In genomic region chr5:150411245-150411979, GRCh38 we compare ENCODE assay signal across 8 cellular contexts. TPM values are rescaled to one million over a fixed set of nuclear protein-coding genes. Genes with fewer than 3 reads are reported as not detected.
DNase-seq lines count a peak whose midpoint lies in the region; ATAC-seq and TF ChIP-seq lines count a peak whose summit lies in the region.

No MANE protein-coding gene starts in this region.

- TF ChIP-seq POLR2A in prostate gland (IDR thresholded peaks at IDR 0.05) (no peak), vagina (IDR thresholded peaks at IDR 0.05) (no peak)

- peaks cover 39 to 42% of the 10 kb centered on the region in 2 donors for H3K4me1 Mint-ChIP-seq in effector memory CD8-positive, alpha-beta T cell (ENCODE audit: low read depth in 2 of 2)

- H3K36me3 Mint-ChIP-seq in effector memory CD8-positive, alpha-beta T cell (ENCODE audit: insufficient read depth), result peaks cover 74% of the 10 kb centered on the region

- H3K9me3 Mint-ChIP-seq in effector memory CD8-positive, alpha-beta T cell, result no peaks in the 10 kb centered on the region

- H3K4me1 ChIP-seq in prostate gland (replicated peaks) (peaks cover 2% of the 10 kb centered on the region), vagina (peaks cover 15% of the 10 kb centered on the region)

- peak overlapping the region; percentile 98 to 100 for H3K4me3 Mint-ChIP-seq in effector memory CD8-positive, alpha-beta T cell

- H3K4me3 ChIP-seq in prostate gland, result peak overlapping the region; percentile 29 to 34
- peak overlapping the region; percentile 48 to 51 for H3K4me3 ChIP-seq in vagina

- no peaks in the 10 kb centered on the region for H3K27me3 Mint-ChIP-seq in effector memory CD8-positive, alpha-beta T cell

- intact Hi-C loops in prostate gland (cut with DNase I), result no loop called here
- intact Hi-C loops in vagina (cut with DNase I), result loop anchor here (10.0 kb wide), 1 partner anchor 457 kb away; no protein-coding TSS in a partner anchor

- H3K27ac ChIP-seq in prostate gland, result peak overlapping the region; percentile 65 to 70
- peak overlapping the region; percentile 78 for H3K27ac ChIP-seq in vagina

- WGBS in prostate gland, result 77% methylated on average over 5 of the region's 5 CpGs

- peak; percentile 11 for ATAC-seq in HG02798 (IDR thresholded peaks at IDR 0.05; ENCODE audit: poor library complexity, unreplicated experiment)
- peak; percentile 16 for ATAC-seq in effector memory CD8-positive, alpha-beta T cell (replicated peaks)
- ATAC-seq in HG02970 (IDR thresholded peaks at IDR 0.05; ENCODE audit: low FRiP score, unreplicated experiment), result no peak

- DNase-seq in Ammon's horn (ENCODE audit: low spot score) (peak; percentile 74), prostate gland (ENCODE audit: low spot score) (no peak), vagina (ENCODE audit: extremely low spot score in 2 of 2) (no peak), NCI-H524 treated with DMSO at 0.1 percent for 48 hours (lab: John Stamatoyannopoulos, UW) (no peak)
- peak; percentile 60 to 73 for DNase-seq in activated CD4-positive, alpha-beta T cell treated with anti-CD3 and anti-CD28 coated beads for 4 hours
- peak; percentile 62 to 72 (median 70) for DNase-seq in effector memory CD8-positive, alpha-beta T cell

- H3K36me3 ChIP-seq in prostate gland (no peaks in the 10 kb centered on the region), vagina (no peaks in the 10 kb centered on the region)

- H3K9me3 ChIP-seq in prostate gland, result no peaks in the 10 kb centered on the region
- H3K9me3 ChIP-seq in vagina, result no peaks in the 10 kb centered on the region

- no peaks in the 10 kb centered on the region for H3K27me3 ChIP-seq in prostate gland (replicated peaks; ENCODE audit: insufficient read depth)
- no peaks in the 10 kb centered on the region for H3K27me3 ChIP-seq in vagina

- no peak for TF ChIP-seq CTCF in prostate gland (IDR thresholded peaks at IDR 0.05)
- no peak for TF ChIP-seq CTCF in vagina (IDR thresholded peaks at IDR 0.05)

- H3K27ac Mint-ChIP-seq in effector memory CD8-positive, alpha-beta T cell, result peak overlapping the region; percentile 100

RNA-seq across cellular contexts. Expression of gene CD74, which starts 1.3 kb away (rescaled TPM):
- total RNA-seq in prostate gland (100 to 1,000 TPM; 425 to 612 TPM), vagina (530 TPM)

RNA-seq across cellular contexts. Expression of gene RPS14, which starts 38.1 kb away (rescaled TPM):
- 1,000 to 10,000 TPM; 1,708 to 3,672 TPM for total RNA-seq in prostate gland
- 3,194 TPM for total RNA-seq in vagina

RNA-seq across cellular contexts. Expression of gene TCOF1, which starts 53.9 kb away (rescaled TPM):
- total RNA-seq in prostate gland, result 10 to 100 TPM; 28.9 to 58.3 TPM
- total RNA-seq in vagina, result 39.3 TPM

Comparison
In these comparisons a context has a peak if more than half of its experiments do, and no peak if none do; other contexts are left out.
1. DNase-seq: peak in Ammon's horn (single experiment), activated CD4-positive, alpha-beta T cell treated with anti-CD3 and anti-CD28 coated beads for 4 hours (2 of 2) and effector memory CD8-positive, alpha-beta T cell (3 of 3); none in prostate gland (single experiment), vagina (0 of 2) and NCI-H524 treated with DMSO at 0.1 percent for 48 hours (single experiment).